8 cellular contexts compared by ENCODE assay signal in genomic region chr6:139373928-139374356, GRCh38. TPM values are rescaled to one million over a fixed set of nuclear protein-coding genes. Genes with fewer than 3 reads are reported as not detected.
DNase-seq lines count a peak whose midpoint lies in the region; ATAC-seq and TF ChIP-seq lines count a peak whose summit lies in the region.

No MANE protein-coding gene starts in this region.

- DNase-seq in activated CD8-positive, alpha-beta memory T cell treated with anti-CD3 and anti-CD28 coated beads, Interleukin-2, amount 10 ng/mL, durations not matched to agents 7 days and 5 days = no peak
- no peak for DNase-seq in activated CD8-positive, alpha-beta memory T cell treated with anti-CD3 and anti-CD28 coated beads, Interleukin-2, amount 50 U/mL, for 48 hours
- DNase-seq in astrocyte of the cerebellum (ENCODE audit: low read depth) = no peak
- no peak for DNase-seq in left colon
- no peak for DNase-seq in DMS 273 treated with DMSO at 0.1 percent for 48 hours (lab: John Stamatoyannopoulos, UW)
- no peak for DNase-seq in stimulated activated naive CD4-positive, alpha-beta T cell treated with Interleukin-2 at 50 U/mL for 16 hours (lab: John Stamatoyannopoulos, UW)

- intact Hi-C loops in left colon (cut with DNase I, micrococcal nuclease) = loop anchor here in 1 of 2 donors (10.0 kb wide), 2 partner anchors 221 to 481 kb away; no protein-coding TSS in a partner anchor

- peak overlapping the region; percentile 96 for H3K4me3 Mint-ChIP-seq in activated CD8-positive, alpha-beta memory T cell treated with anti-CD3 and anti-CD28 coated beads, Interleukin-2, amount 10 ng/mL, durations not matched to agents 7 days and 5 days

- H3K9me3 Mint-ChIP-seq in activated CD8-positive, alpha-beta memory T cell treated with anti-CD3 and anti-CD28 coated beads, Interleukin-2, amount 10 ng/mL, durations not matched to agents 7 days and 5 days (ENCODE audit: low read depth) = no peaks in the 10 kb centered on the region

- H3K27ac Mint-ChIP-seq in activated CD8-positive, alpha-beta memory T cell treated with anti-CD3 and anti-CD28 coated beads, Interleukin-2, amount 10 ng/mL, durations not matched to agents 7 days and 5 days = peak overlapping the region; percentile 99

- peaks cover 50% of the 10 kb centered on the region for H3K4me1 Mint-ChIP-seq in activated CD8-positive, alpha-beta memory T cell treated with anti-CD3 and anti-CD28 coated beads, Interleukin-2, amount 10 ng/mL, durations not matched to agents 7 days and 5 days

- no peaks in the 10 kb centered on the region for H3K27me3 Mint-ChIP-seq in activated CD8-positive, alpha-beta memory T cell treated with anti-CD3 and anti-CD28 coated beads, Interleukin-2, amount 10 ng/mL, durations not matched to agents 7 days and 5 days

- peaks cover 35% of the 10 kb centered on the region for H3K36me3 Mint-ChIP-seq in activated CD8-positive, alpha-beta memory T cell treated with anti-CD3 and anti-CD28 coated beads, Interleukin-2, amount 10 ng/mL, durations not matched to agents 7 days and 5 days

- H3K4me3 ChIP-seq in astrocyte of the cerebellum (ENCODE audit: low read depth, low read length) = peak overlapping the region; percentile 85

- TF ChIP-seq CTCF in astrocyte of the cerebellum (IDR thresholded peaks at IDR 0.05; ENCODE audit: low read depth, low read length, missing control alignments) = no peak

- H3K27ac ChIP-seq in temporal lobe (ENCODE audit: low read depth, low read length) = peak overlapping the region; percentile 87

- no peak for ATAC-seq in activated CD8-positive, alpha-beta memory T cell treated with anti-CD3 and anti-CD28 coated beads, Interleukin-2, amount 10 ng/mL, durations not matched to agents 7 days and 5 days
- ATAC-seq in HG03521 (IDR thresholded peaks at IDR 0.05; ENCODE audit: unreplicated experiment) = peak; percentile 2
- peak; percentile 28 for ATAC-seq in left colon

- in situ Hi-C loops in astrocyte of the cerebellum (cut with HindIII; ENCODE audit: low sequenced_read_pairs) = loop anchor here (10.0 kb wide), 1 partner anchor 681 kb away; no protein-coding TSS in a partner anchor

- CTCF ChIA-PET in activated CD8-positive, alpha-beta memory T cell treated with anti-CD3 and anti-CD28 coated beads, Interleukin-2, amount 10 ng/mL, durations not matched to agents 7 days and 5 days (lab: Charles Lee) = interaction anchor here (0.6 to 4.3 kb wide), 25 partner anchors 9 to 622 kb away, joined by 3 to 34 read pairs (median 4); no protein-coding TSS in a partner anchor

RNA-seq across cellular contexts. Expression of gene CITED2, which starts 0.5 kb away (rescaled TPM):
- 100 to 1,000 TPM; 102 to 107 TPM for total RNA-seq in activated CD8-positive, alpha-beta memory T cell treated with anti-CD3 and anti-CD28 coated beads, Interleukin-2, amount 10 ng/mL, durations not matched to agents 7 days and 5 days
- total RNA-seq in left colon = 100 to 1,000 TPM in 1 of 2 donors, 10 to 100 TPM in 1; 75.0 to 109 TPM
- 31.5 TPM for total RNA-seq in temporal lobe
